In genomic region chr1:19353596-19353995, GRCh38 we compare ENCODE assay signal across 13 cellular contexts. TPM values are rescaled to one million over a fixed set of nuclear protein-coding genes. Genes with fewer than 3 reads are reported as not detected.
DNase-seq lines count a peak whose midpoint lies in the region; ATAC-seq, FAIRE-seq and TF ChIP-seq lines count a peak whose summit lies in the region.
"Had no signal": no experiment of that assay in that cellular context is flagged by ENCODE, and none has a peak within 500 bp of the region (broad histone marks: within the 10 kb centered on the region; RNA-seq: fewer than 3 reads in every experiment).

No MANE protein-coding gene starts in this region.

- H3K9me3 Mint-ChIP-seq in stimulated activated memory B cell treated with anti-CD40 and anti-IgM and Interleukin-4, amounts not matched to agents 10 μg/mL and 1 μg/mL and 100 μg/mL, for 72 hours = no peaks in the 10 kb centered on the region

- H4K91ac ChIP-seq in mesenchymal stem cell (ENCODE audit: low read length) = no peak overlapping the region

- DNase-seq in DMS79 treated with DMSO at 0.1 percent for 48 hours (lab: John Stamatoyannopoulos, UW) (peak; percentile 86), NCI-H1417 (lab: John Stamatoyannopoulos, UW) (peak; percentile 93 to 98 (median 97)), RWPE2 (ENCODE audit: low spot score) (no peak), mesenchymal stem cell (no peak), RPMI8226 (no peak), kidney (no peak)
- DNase-seq: EL, HCEC 1CT, MV-4-11 had no signal

- H3K27me3 ChIP-seq in RWPE2 (ENCODE audit: insufficient read depth, poor library complexity, severe bottlenecking) = no peaks in the 10 kb centered on the region
- H3K27me3 ChIP-seq in mesenchymal stem cell (ENCODE audit: control insufficient read depth in 1 of 2, insufficient read depth in 1 of 2, low read length in 2 of 2) = no peaks in the 10 kb centered on the region
- H3K27me3 ChIP-seq: cardiac muscle cell, pancreas had no signal

- H3K14ac ChIP-seq in mesenchymal stem cell (ENCODE audit: low read length in 2 of 2) = no peak overlapping the region

- WGBS in mesenchymal stem cell = 76% methylated on average over 7 of the region's 8 CpGs

- no peak overlapping the region for H3K4me3 Mint-ChIP-seq in stimulated activated memory B cell treated with anti-CD40 and anti-IgM and Interleukin-4, amounts not matched to agents 10 μg/mL and 1 μg/mL and 100 μg/mL, for 72 hours

- H3K4ac ChIP-seq in mesenchymal stem cell (ENCODE audit: low read depth in 1 of 2, low read length in 2 of 2) = no peak overlapping the region

- TF ChIP-seq CTCF in RWPE2 (IDR thresholded peaks at IDR 0.05; ENCODE audit: poor library complexity, severe bottlenecking) (no peak), kidney (IDR thresholded peaks at IDR 0.05; ENCODE audit: borderline replicate concordance, extremely low read depth, insufficient read depth) (no peak)

- no peak overlapping the region for H3K27ac ChIP-seq in RWPE2 (ENCODE audit: poor library complexity, severe bottlenecking)
- H3K27ac ChIP-seq in mesenchymal stem cell (ENCODE audit: low read length, poor library complexity, severe bottlenecking) = peak overlapping the region; percentile 78
- H3K27ac ChIP-seq in kidney (ENCODE audit: low read depth in 2 of 2, low read length in 2 of 2) = no peak overlapping the region
- H3K27ac ChIP-seq: cardiac muscle cell, pancreas had no signal

- no peak overlapping the region for H2BK12ac ChIP-seq in mesenchymal stem cell (ENCODE audit: low read length in 2 of 2)

- H3K27ac Mint-ChIP-seq in stimulated activated memory B cell treated with anti-CD40 and anti-IgM and Interleukin-4, amounts not matched to agents 10 μg/mL and 1 μg/mL and 100 μg/mL, for 72 hours = no peak overlapping the region

- no peak overlapping the region for H3K23ac ChIP-seq in mesenchymal stem cell (ENCODE audit: low read length in 2 of 2)

- H3K4me1 ChIP-seq in RWPE2 (ENCODE audit: insufficient read depth, poor library complexity, severe bottlenecking) (no peaks in the 10 kb centered on the region), mesenchymal stem cell (ENCODE audit: control insufficient read depth, insufficient read depth, low read depth, low read length) (peaks cover 34% of the 10 kb centered on the region), kidney (ENCODE audit: control insufficient read depth in 1 of 2, insufficient read depth in 1 of 2, low read depth in 1 of 2, low read length in 2 of 2) (no peaks in the 10 kb centered on the region)
- H3K4me1 ChIP-seq: pancreas had no signal

- peaks cover 2% of the 10 kb centered on the region for H3K4me1 Mint-ChIP-seq in stimulated activated memory B cell treated with anti-CD40 and anti-IgM and Interleukin-4, amounts not matched to agents 10 μg/mL and 1 μg/mL and 100 μg/mL, for 72 hours

- intact Hi-C loops in kidney (cut with DNase I) = no loop called here

- no peak overlapping the region for H2BK120ac ChIP-seq in mesenchymal stem cell (ENCODE audit: low read depth, low read length)

- peak overlapping the region; percentile 17 for H2AK5ac ChIP-seq in mesenchymal stem cell (ENCODE audit: low read length, severe bottlenecking)

- H4K8ac ChIP-seq in mesenchymal stem cell (ENCODE audit: low read length) = no peak overlapping the region

- peaks cover 55% of the 10 kb centered on the region for H3K36me3 Mint-ChIP-seq in stimulated activated memory B cell treated with anti-CD40 and anti-IgM and Interleukin-4, amounts not matched to agents 10 μg/mL and 1 μg/mL and 100 μg/mL, for 72 hours

- H2AFZ ChIP-seq in mesenchymal stem cell (ENCODE audit: low read depth, low read length) = no peak overlapping the region

- H3K27me3 Mint-ChIP-seq in stimulated activated memory B cell treated with anti-CD40 and anti-IgM and Interleukin-4, amounts not matched to agents 10 μg/mL and 1 μg/mL and 100 μg/mL, for 72 hours = no peaks in the 10 kb centered on the region

- FAIRE-seq in kidney (lab: Jason Lieb, UNC) = no peak
- FAIRE-seq: pancreas had no signal

- H3K4me3 ChIP-seq in RWPE2 (ENCODE audit: severe bottlenecking) (no peak overlapping the region), mesenchymal stem cell (ENCODE audit: insufficient read depth in 1 of 2, low read depth in 1 of 2, low read length in 2 of 2) (no peak overlapping the region), kidney (ENCODE audit: low read length in 2 of 2) (no peak overlapping the region)
- H3K4me3 ChIP-seq: cardiac muscle cell, pancreas had no signal

- H3K36me3 ChIP-seq in RWPE2 (ENCODE audit: low read depth) (peaks cover 61% of the 10 kb centered on the region), mesenchymal stem cell (ENCODE audit: control insufficient read depth in 1 of 2, insufficient read depth in 2 of 2, low read depth in 1 of 2, low read length in 2 of 2) (peaks cover 66 to 87% of the 10 kb centered on the region in 2 experiments), kidney (ENCODE audit: control insufficient read depth in 1 of 2, insufficient read depth in 2 of 2, low read length in 2 of 2) (peaks cover 17 to 29% of the 10 kb centered on the region in 2 donors)

- H3K9me3 ChIP-seq in RWPE2 (ENCODE audit: severe bottlenecking) (no peaks in the 10 kb centered on the region), mesenchymal stem cell (ENCODE audit: control insufficient read depth, low read length) (no peaks in the 10 kb centered on the region), kidney (ENCODE audit: control insufficient read depth in 1 of 2, low read length in 2 of 2) (no peaks in the 10 kb centered on the region)
- H3K9me3 ChIP-seq: pancreas had no signal

- H3K4me2 ChIP-seq in mesenchymal stem cell (ENCODE audit: low read length, poor library complexity, severe bottlenecking) = no peak overlapping the region

- H2BK5ac ChIP-seq in mesenchymal stem cell (ENCODE audit: low read depth, low read length, poor library complexity, severe bottlenecking) = no peak overlapping the region

- H2BK15ac ChIP-seq in mesenchymal stem cell (ENCODE audit: low read depth, poor library complexity, severe bottlenecking) = no peak overlapping the region

- H3K9ac ChIP-seq in mesenchymal stem cell (ENCODE audit: low read length) (no peak overlapping the region), kidney (ENCODE audit: low read length in 2 of 2) (no peak overlapping the region)

- peaks cover 48% of the 10 kb centered on the region for H3K79me1 ChIP-seq in mesenchymal stem cell (replicated peaks; ENCODE audit: low read length, poor library complexity, severe bottlenecking)

- no peak overlapping the region for H3K18ac ChIP-seq in mesenchymal stem cell (ENCODE audit: low read depth in 1 of 2, low read length in 2 of 2)

- ATAC-seq in RWPE2 (ENCODE audit: low read depth) (peak; percentile 31; the same call in 1 of the 3 replicates), HG03280 (IDR thresholded peaks at IDR 0.05; ENCODE audit: unreplicated experiment) (no peak)
- ATAC-seq in stimulated activated memory B cell treated with anti-CD40 and anti-IgM and Interleukin-4, amounts not matched to agents 10 μg/mL and 1 μg/mL and 100 μg/mL, for 72 hours = no peak

RNA-seq across cellular contexts. Expression of gene SLC66A1, which starts 41.5 kb away (rescaled TPM):
- 20.4 TPM for polyA plus RNA-seq in mesenchymal stem cell (2013, experiment 1 of 2)
- 21.7 TPM for polyA plus RNA-seq in mesenchymal stem cell (2013, experiment 2 of 2)
- total RNA-seq in kidney = 12.2 TPM
- 14.7 TPM for polyA plus RNA-seq in kidney (ENCODE audit: insufficient read depth, low read depth, low replicate concordance)

RNA-seq across cellular contexts. Expression of gene AKR7A2, which starts 41.7 kb away (rescaled TPM):
- 48.0 TPM for polyA plus RNA-seq in mesenchymal stem cell (2013, experiment 1 of 2)
- polyA plus RNA-seq in mesenchymal stem cell (2013, experiment 2 of 2) = 51.1 TPM
- total RNA-seq in kidney = 53.1 TPM
- polyA plus RNA-seq in kidney (ENCODE audit: insufficient read depth, low read depth, low replicate concordance) = 139 TPM

Comparison
In these comparisons a context has a peak if more than half of its experiments do, and no peak if none do; other contexts are left out.
1. DNase-seq: peak in DMS79 treated with DMSO at 0.1 percent for 48 hours (single experiment) and NCI-H1417 (3 of 3); none in RWPE2 (single experiment), mesenchymal stem cell (single experiment), RPMI8226 (single experiment) and kidney (single experiment).